27 cellular contexts compared by ENCODE assay signal in the genomic region with DNA sequence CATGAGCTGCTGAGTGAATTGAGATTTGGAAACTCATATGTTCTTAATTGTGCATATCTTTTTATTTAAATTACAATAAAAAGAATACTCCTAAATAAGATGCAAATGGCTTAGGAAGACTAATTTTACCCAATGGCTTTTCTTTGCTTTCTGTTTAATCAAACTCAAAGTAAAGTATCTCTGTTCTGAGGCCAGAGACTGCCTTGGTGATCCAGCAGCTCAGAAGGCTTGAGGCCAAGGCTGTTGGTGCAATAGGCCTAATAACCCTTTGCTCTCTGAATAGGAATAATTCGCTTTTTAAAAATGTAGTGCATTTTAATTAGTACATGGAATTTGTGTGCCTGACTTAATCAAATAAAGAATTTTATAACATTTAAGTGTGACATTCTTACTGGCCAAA.
"Had no signal": no experiment of that assay in that cellular context is flagged by ENCODE, and none has a peak within 500 bp of the region (broad histone marks: within the 10 kb centered on the region; RNA-seq: fewer than 3 reads in every experiment).

No MANE protein-coding gene starts in this region.

- H3K27ac ChIP-seq: breast epithelium, cardiac muscle cell, esophagus muscularis mucosa, WERI-Rb-1 had no signal

- H3K27me3 ChIP-seq: ascending aorta, breast epithelium, cardiac muscle cell, esophagus muscularis mucosa had no signal

- H3K9me3 ChIP-seq: ascending aorta, breast epithelium, esophagus muscularis mucosa had no signal

- DNase-seq: activated B cell treated with CpG ODN at 0.5 μM for 24 hours; activated CD4-positive, alpha-beta T cell treated with anti-CD3 and anti-CD28 coated beads for 48 hours; activated CD4-positive, alpha-beta T cell treated with anti-CD3 and anti-CD28 coated beads, Interleukin-2, amount 50 U/mL, for 1 hour; activated CD4-positive, alpha-beta T cell treated with anti-CD3 and anti-CD28 coated beads, Interleukin-2, amount 50 U/mL, for 48 hours; activated CD8-positive, alpha-beta memory T cell treated with anti-CD3 and anti-CD28 coated beads for 24 hours; activated CD8-positive, alpha-beta memory T cell treated with anti-CD3 and anti-CD28 coated beads, Interleukin-2, amount 50 U/mL, for 4 hours; activated CD8-positive, alpha-beta T cell treated with anti-CD3 and anti-CD28 coated beads for 36 hours; activated effector memory CD4-positive, alpha-beta T cell treated with anti-CD3 and anti-CD28 coated beads, Interleukin-2, amount 50 U/mL, for 16 hours; activated naive CD4-positive, alpha-beta T cell treated with anti-CD3 and anti-CD28 coated beads for 36 hours; activated naive CD8-positive, alpha-beta T cell treated with anti-CD3 and anti-CD28 coated beads for 36 hours; activated naive CD8-positive, alpha-beta T cell treated with anti-CD3 and anti-CD28 coated beads, Interleukin-2, amount 50 U/mL, for 24 hours; activated T-cell treated with anti-CD3 and anti-CD28 coated beads, Interleukin-2, amount 50 U/mL, for 1 hour; activated T-cell treated with anti-CD3 and anti-CD28 coated beads, Interleukin-2, amount 50 U/mL, for 48 hours; cortex of kidney; dermis blood vessel endothelial cell; effector CD4-positive, alpha-beta T cell; effector memory CD8-positive, alpha-beta T cell; erythroblast; head of caudate nucleus; T-cell; T1000; WERI-Rb-1 had no signal

- H3K36me3 ChIP-seq: ascending aorta, breast epithelium, cardiac muscle cell, esophagus muscularis mucosa, WERI-Rb-1 had no signal

- ATAC-seq: activated CD4-positive, CD25-positive, alpha-beta regulatory T cell treated with anti-CD3 and anti-CD28 coated beads, Interleukin-2, amount 50 U/mL, for 24 hours; activated CD8-positive, alpha-beta T cell treated with anti-CD3 and anti-CD28 coated beads for 36 hours; activated naive CD8-positive, alpha-beta T cell treated with anti-CD3 and anti-CD28 coated beads, Interleukin-2, amount 50 U/mL, for 24 hours; effector memory CD8-positive, alpha-beta T cell; T-cell had no signal

- H3K4me1 ChIP-seq: breast epithelium, esophagus muscularis mucosa had no signal

- H3K4me3 ChIP-seq: ascending aorta, breast epithelium, cardiac muscle cell, esophagus muscularis mucosa had no signal
